ENCODE assay signal across 20 cellular contexts in the genomic region with DNA sequence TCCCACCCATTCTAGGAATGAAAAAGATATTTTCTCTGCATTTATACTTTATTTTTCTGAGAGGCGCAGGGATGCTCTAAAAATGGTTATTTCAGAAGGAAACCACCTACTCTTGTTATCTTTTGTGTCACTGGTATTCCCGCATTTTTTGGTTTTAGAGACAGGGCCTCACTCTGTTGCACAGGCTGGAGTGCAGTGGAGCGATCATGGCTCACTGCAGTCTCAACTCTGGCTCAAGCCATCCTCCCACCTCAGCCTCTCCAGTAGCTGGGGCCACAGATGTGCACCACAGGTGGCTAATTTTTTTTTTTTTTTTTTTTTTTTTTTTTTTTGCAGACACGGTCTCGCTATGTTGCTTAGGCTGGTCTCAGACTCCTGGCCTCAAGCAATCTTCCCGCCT.
DNase-seq lines count a peak whose midpoint lies in the region; ATAC-seq and TF ChIP-seq lines count a peak whose summit lies in the region.
"Had no signal": no experiment of that assay in that cellular context is flagged by ENCODE, and none has a peak within 500 bp of the region (broad histone marks: within the 10 kb centered on the region; RNA-seq: fewer than 3 reads in every experiment).

No MANE protein-coding gene starts in this region.

- peaks cover 94% of the 10 kb centered on the region for H3K4me1 Mint-ChIP-seq in activated T-cell treated with anti-CD3 and anti-CD28 coated beads, Interleukin-2, amount 50 U/mL, for 24 hours (ENCODE audit: low read depth)
- H3K4me1 Mint-ChIP-seq in T-helper 17 cell, result peaks cover 62% of the 10 kb centered on the region
- H3K4me1 Mint-ChIP-seq in naive thymus-derived CD8-positive, alpha-beta T cell, result peaks cover 54 to 88% (median 84%) of the 10 kb centered on the region in 4 donors

- no peaks in the 10 kb centered on the region for H3K27me3 Mint-ChIP-seq in activated T-cell treated with anti-CD3 and anti-CD28 coated beads, Interleukin-2, amount 50 U/mL, for 24 hours
- no peaks in the 10 kb centered on the region for H3K27me3 Mint-ChIP-seq in T-helper 17 cell
- H3K27me3 Mint-ChIP-seq in naive thymus-derived CD8-positive, alpha-beta T cell, result no peaks in the 10 kb centered on the region
- H3K27me3 Mint-ChIP-seq: type B pancreatic cell had no signal

- no peak overlapping the region for H3K4me3 Mint-ChIP-seq in activated T-cell treated with anti-CD3 and anti-CD28 coated beads, Interleukin-2, amount 50 U/mL, for 24 hours
- H3K4me3 Mint-ChIP-seq in T-helper 17 cell, result no peak overlapping the region
- H3K4me3 Mint-ChIP-seq in naive thymus-derived CD8-positive, alpha-beta T cell, result no peak overlapping the region
- H3K4me3 Mint-ChIP-seq: type B pancreatic cell had no signal

- H3K4me1 ChIP-seq in psoas muscle, result peaks cover 33% of the 10 kb centered on the region
- H3K4me1 ChIP-seq: breast epithelium had no signal

- no peak for TF ChIP-seq CTCF in psoas muscle (IDR thresholded peaks at IDR 0.05)

- H3K9me3 ChIP-seq in T-helper 17 cell (ENCODE audit: control insufficient read depth, low read length, poor library complexity, severe bottlenecking) (no peaks in the 10 kb centered on the region), psoas muscle (peaks cover 16% of the 10 kb centered on the region)
- H3K9me3 ChIP-seq: breast epithelium, colonic mucosa had no signal

- H3K4me3 ChIP-seq in psoas muscle, result no peak overlapping the region
- H3K4me3 ChIP-seq: breast epithelium, colonic mucosa, lower lobe of right lung, smooth muscle cell had no signal

- no peak for DNase-seq in activated T-cell treated with anti-CD3 and anti-CD28 coated beads, Interleukin-2, amount 50 U/mL, for 24 hours
- no peak for DNase-seq in activated T-cell treated with anti-CD3 and anti-CD28 coated beads, Interleukin-2, amount 50 U/mL, for 1 hour
- DNase-seq in T-helper 17 cell (no peak), psoas muscle (no peak), NCI-H2107 treated with DMSO at 0.1 percent for 48 hours (lab: John Stamatoyannopoulos, UW; ENCODE audit: unreplicated experiment) (no peak)
- DNase-seq in naive thymus-derived CD8-positive, alpha-beta T cell, result no peak
- DNase-seq: AML-193, amniotic stem cell, colonic mucosa, lower lobe of right lung, MV-4-11, NCI-H1930, OCI-M1, T-helper 9 cell had no signal

- H3K27ac Mint-ChIP-seq in activated T-cell treated with anti-CD3 and anti-CD28 coated beads, Interleukin-2, amount 50 U/mL, for 24 hours, result peak overlapping the region; percentile 80
- H3K27ac Mint-ChIP-seq in T-helper 17 cell, result peak overlapping the region; percentile 96
- peak overlapping the region in 9 of 10 donors; percentile 16 to 93 (median 80) for H3K27ac Mint-ChIP-seq in naive thymus-derived CD8-positive, alpha-beta T cell
- H3K27ac Mint-ChIP-seq: type B pancreatic cell had no signal

- no peaks in the 10 kb centered on the region for H3K27me3 ChIP-seq in psoas muscle (ENCODE audit: insufficient read depth in 3 of 3, low read length in 2 of 3)
- H3K27me3 ChIP-seq: breast epithelium, colonic mucosa had no signal

- no peaks in the 10 kb centered on the region for H3K9me3 Mint-ChIP-seq in activated T-cell treated with anti-CD3 and anti-CD28 coated beads, Interleukin-2, amount 50 U/mL, for 24 hours
- H3K9me3 Mint-ChIP-seq in naive thymus-derived CD8-positive, alpha-beta T cell, result peaks cover 0 to 4% (median 0%) of the 10 kb centered on the region in 9 donors
- H3K9me3 Mint-ChIP-seq: type B pancreatic cell had no signal

- POLR2A ChIA-PET in naive thymus-derived CD8-positive, alpha-beta T cell (lab: Charles Lee), result interaction anchor here (0.6 kb wide), 1 partner anchor 23 kb away, joined by 6 read pairs; no protein-coding TSS in a partner anchor

- H3K27ac ChIP-seq in psoas muscle, result no peak overlapping the region
- H3K27ac ChIP-seq: colonic mucosa, KMS-11, lower lobe of right lung had no signal

- H3K36me3 Mint-ChIP-seq in activated T-cell treated with anti-CD3 and anti-CD28 coated beads, Interleukin-2, amount 50 U/mL, for 24 hours (ENCODE audit: low read depth), result peaks cover 96% of the 10 kb centered on the region
- H3K36me3 Mint-ChIP-seq in T-helper 17 cell (ENCODE audit: low read depth), result peaks cover 4% of the 10 kb centered on the region
- H3K36me3 Mint-ChIP-seq in naive thymus-derived CD8-positive, alpha-beta T cell, result peaks cover 11 to 84% (median 42%) of the 10 kb centered on the region in 3 donors

- peaks cover 7 to 17% of the 10 kb centered on the region in 2 donors for H3K36me3 ChIP-seq in psoas muscle (ENCODE audit: insufficient read depth in 1 of 2, low read depth in 1 of 2)

- ATAC-seq in GM21717 (IDR thresholded peaks at IDR 0.05; ENCODE audit: unreplicated experiment), result peak; percentile 43
- ATAC-seq in T-helper 17 cell, result no peak
- no peak for ATAC-seq in naive thymus-derived CD8-positive, alpha-beta T cell
- ATAC-seq in GM18498 (IDR thresholded peaks at IDR 0.05; ENCODE audit: unreplicated experiment), result no peak
- no peak for ATAC-seq in psoas muscle
- ATAC-seq: lower lobe of right lung had no signal

- intact Hi-C loops in psoas muscle (cut with DNase I), result no loop called here

- WGBS in psoas muscle, 3 donors, result 97 to 100% (median 99%) methylated on average over 6 of the region's 6 CpGs
